Comparison of ENCODE assay signal across 8 cellular contexts in genomic region chr1:83693409-83694126, GRCh38.
DNase-seq lines count a peak whose midpoint lies in the region; TF ChIP-seq lines count a peak whose summit lies in the region.

No MANE protein-coding gene starts in this region.

- H3K27ac ChIP-seq in SU-DHL-6 (ENCODE audit: low read depth, low read length) (no peak overlapping the region), iPS DF 6.9 (ENCODE audit: low read length) (peak overlapping the region; percentile 82)

- H3K79me2 ChIP-seq in SU-DHL-6 (ENCODE audit: insufficient read depth, low read length), result no peaks in the 10 kb centered on the region

- TF ChIP-seq CTCF in SU-DHL-6 (IDR thresholded peaks at IDR 0.05; ENCODE audit: insufficient read depth, low read length, poor library complexity, severe bottlenecking) (no peak), GM13976 (IDR thresholded peaks at IDR 0.05; ENCODE audit: borderline replicate concordance, control extremely low read depth, extremely low read depth, insufficient read depth, missing control alignments) (no peak)

- no peak overlapping the region for H3K9ac ChIP-seq in SU-DHL-6 (ENCODE audit: low read length)
- H3K9ac ChIP-seq in skeletal muscle satellite cell (ENCODE audit: low read depth, low read length), result no peak overlapping the region

- H3K36me3 ChIP-seq in SU-DHL-6 (ENCODE audit: low read length) (no peaks in the 10 kb centered on the region), iPS DF 6.9 (ENCODE audit: control insufficient read depth, insufficient read depth, low read length) (no peaks in the 10 kb centered on the region), skeletal muscle satellite cell (ENCODE audit: insufficient read depth, low read length) (no peaks in the 10 kb centered on the region)

- no CpG with 5 or more reads among the region's 12 CpGs for WGBS in iPS DF 6.9 (ENCODE audit: insufficient coverage, insufficient read length)

- H3K4me2 ChIP-seq in SU-DHL-6 (ENCODE audit: low read depth, low read length, poor library complexity, severe bottlenecking) (no peak overlapping the region), skeletal muscle satellite cell (ENCODE audit: low read length) (peak overlapping the region; percentile 69)

- no peaks in the 10 kb centered on the region for H4K20me1 ChIP-seq in SU-DHL-6 (ENCODE audit: low read depth, low read length)

- no peak overlapping the region for H3K4me3 ChIP-seq in SU-DHL-6 (ENCODE audit: insufficient read depth, low read length, poor library complexity, severe bottlenecking)
- no peak overlapping the region for H3K4me3 ChIP-seq in iPS DF 6.9 (ENCODE audit: low read length)
- peak overlapping the region; percentile 57 for H3K4me3 ChIP-seq in skeletal muscle satellite cell (ENCODE audit: low read length)

- H3K27me3 ChIP-seq in SU-DHL-6 (ENCODE audit: low read length), result no peaks in the 10 kb centered on the region
- H3K27me3 ChIP-seq in iPS DF 6.9 (ENCODE audit: control insufficient read depth, insufficient read depth, low read length), result no peaks in the 10 kb centered on the region; the same call in 1 of the 2 replicates
- peaks cover 7% of the 10 kb centered on the region for H3K27me3 ChIP-seq in skeletal muscle satellite cell (ENCODE audit: control insufficient read depth, insufficient read depth, low read length)

- in situ Hi-C loops in GM13976 (cut with MboI; ENCODE audit: low sequenced_read_pairs, unreplicated experiment), result no loop called here

- H3K4me1 ChIP-seq in iPS DF 6.9 (ENCODE audit: control insufficient read depth, insufficient read depth, low read length) (peaks cover 22% of the 10 kb centered on the region), skeletal muscle satellite cell (ENCODE audit: control insufficient read depth, insufficient read depth, low read length) (peaks cover 10% of the 10 kb centered on the region)

- H3K9me3 ChIP-seq in SU-DHL-6 (ENCODE audit: insufficient read depth, low read length), result no peaks in the 10 kb centered on the region
- H3K9me3 ChIP-seq in iPS DF 6.9 (ENCODE audit: control insufficient read depth, insufficient read depth, low read length), result no peaks in the 10 kb centered on the region
- no peaks in the 10 kb centered on the region for H3K9me3 ChIP-seq in skeletal muscle satellite cell (replicated peaks; ENCODE audit: low read length)

- no peaks in the 10 kb centered on the region for H3F3A ChIP-seq in SU-DHL-6 (ENCODE audit: insufficient read depth)

- H2AFZ ChIP-seq in SU-DHL-6 (ENCODE audit: low read depth, low read length, severe bottlenecking), result peak overlapping the region; percentile 9

- DNase-seq in NCI-H1694 treated with DMSO at 0.1 percent for 48 hours (lab: John Stamatoyannopoulos, UW), result peak; percentile 21
- DNase-seq in NCI-H1694 (lab: John Stamatoyannopoulos, UW), result no peak
- DNase-seq in iPS DF 6.9 (ENCODE audit: low read depth, low spot score), result no peak
- DNase-seq in activated CD4-positive, CD25-positive, alpha-beta regulatory T cell treated with anti-CD3 and anti-CD28 coated beads, Interleukin-2, amount 50 U/mL, for 72 hours, result no peak
- no peak for DNase-seq in SKM-1 (lab: John Stamatoyannopoulos, UW; ENCODE audit: unreplicated experiment)
- DNase-seq in GM13976 (ENCODE audit: low spot score), result no peak

- H3K9me2 ChIP-seq in SU-DHL-6 (replicated peaks; ENCODE audit: insufficient read depth, low read length), result no peaks in the 10 kb centered on the region
